11 cellular contexts compared by ENCODE assay signal in genomic region chr14:59481407-59482119, GRCh38. TPM values are rescaled to one million over a fixed set of nuclear protein-coding genes. Genes with fewer than 3 reads are reported as not detected.
A peak's percentile ranks its signal among the peaks of the same experiment; 100 is the strongest.
DNase-seq lines count a peak whose midpoint lies in the region; ATAC-seq and TF ChIP-seq lines count a peak whose summit lies in the region.
"Had no signal": no experiment of that assay in that cellular context is flagged by ENCODE, and none has a peak within 500 bp of the region (broad histone marks: within the 10 kb centered on the region; RNA-seq: fewer than 3 reads in every experiment).

No MANE protein-coding gene starts in this region.

- no peaks in the 10 kb centered on the region for H3K27me3 ChIP-seq in stomach

- H3K27ac ChIP-seq in SK-N-MC, result no peak overlapping the region
- H3K27ac ChIP-seq in stomach, result peak overlapping the region in 4 of 5 donors; percentile 55 to 95 (median 94)

- intact Hi-C loops in stomach (cut with DNase I; ENCODE audit: low total_unique reads), result no loop called here

- H3K27ac Mint-ChIP-seq in T-helper 2 cell treated with Interferon-gamma antibody and Interleukin-4, amounts not matched to agents 5 μg/mL and 100 μg/mL, for 36 hours, result peak overlapping the region; percentile 45
- H3K27ac Mint-ChIP-seq: progenitor cell of endocrine pancreas had no signal

- H3K4me1 Mint-ChIP-seq in T-helper 2 cell treated with Interferon-gamma antibody and Interleukin-4, amounts not matched to agents 5 μg/mL and 100 μg/mL, for 36 hours (ENCODE audit: low read depth), result peaks cover 40% of the 10 kb centered on the region

- no peak for TF ChIP-seq EP300 in stomach (IDR thresholded peaks at IDR 0.05)

- H3K36me3 Mint-ChIP-seq in T-helper 2 cell treated with Interferon-gamma antibody and Interleukin-4, amounts not matched to agents 5 μg/mL and 100 μg/mL, for 36 hours (ENCODE audit: low read depth), result peaks cover 10% of the 10 kb centered on the region

- no peak for TF ChIP-seq POLR2A in stomach (IDR thresholded peaks at IDR 0.05)

- H3K9me3 Mint-ChIP-seq in T-helper 2 cell treated with Interferon-gamma antibody and Interleukin-4, amounts not matched to agents 5 μg/mL and 100 μg/mL, for 36 hours, result no peaks in the 10 kb centered on the region
- H3K9me3 Mint-ChIP-seq: CD14-positive monocyte had no signal

- 65 to 77% (median 69%) methylated on average over 4 of the region's 4 CpGs for WGBS in stomach, 5 donors

- no peak overlapping the region for H3K9ac ChIP-seq in SK-N-MC (ENCODE audit: insufficient read length)

- H3K4me3 ChIP-seq in SK-N-MC (peak overlapping the region; percentile 97), fibroblast of villous mesenchyme (ENCODE audit: low read depth, low read length) (peak overlapping the region; percentile 94), stomach (peak overlapping the region in 1 of 4 donors; percentile 75)

- H3K4me3 Mint-ChIP-seq in T-helper 2 cell treated with Interferon-gamma antibody and Interleukin-4, amounts not matched to agents 5 μg/mL and 100 μg/mL, for 36 hours, result peak overlapping the region; percentile 95
- H3K4me3 Mint-ChIP-seq: CD14-positive monocyte had no signal

- no peak for ATAC-seq in HG03108 (IDR thresholded peaks at IDR 0.05; ENCODE audit: unreplicated experiment)

- no peaks in the 10 kb centered on the region for H3K9me3 ChIP-seq in SK-N-MC (ENCODE audit: low read depth, low read length)
- H3K9me3 ChIP-seq in stomach, result no peaks in the 10 kb centered on the region

- peaks cover 37 to 62% (median 49%) of the 10 kb centered on the region in 4 donors for H3K4me1 ChIP-seq in stomach

- H3K36me3 ChIP-seq in SK-N-MC (ENCODE audit: insufficient read depth, low read length) (peaks cover 17% of the 10 kb centered on the region), stomach (peaks cover 0 to 19% (median 9%) of the 10 kb centered on the region in 4 donors)

- no peak for TF ChIP-seq CTCF in fibroblast of villous mesenchyme (IDR thresholded peaks at IDR 0.05; ENCODE audit: insufficient read depth, low read depth, low read length)
- TF ChIP-seq CTCF in stomach (IDR thresholded peaks at IDR 0.05), result no peak

- no peak for DNase-seq in T-helper 2 cell treated with Interferon-gamma antibody and Interleukin-4, amounts not matched to agents 5 μg/mL and 100 μg/mL, for 36 hours (ENCODE audit: low spot score)
- DNase-seq in T-helper 2 cell, result no peak
- no peak for DNase-seq in SK-N-MC (ENCODE audit: low read depth, low spot score)
- peak; percentile 65 for DNase-seq in fibroblast of villous mesenchyme (ENCODE audit: low read depth)
- no peak for DNase-seq in stomach
- no peak for DNase-seq in globus pallidus (ENCODE audit: low spot score)
- DNase-seq in NOMO-1 (lab: John Stamatoyannopoulos, UW; ENCODE audit: unreplicated experiment in 2 of 2), result no peak
- DNase-seq: NCI-H526 had no signal

- no peaks in the 10 kb centered on the region for H3K27me3 Mint-ChIP-seq in T-helper 2 cell treated with Interferon-gamma antibody and Interleukin-4, amounts not matched to agents 5 μg/mL and 100 μg/mL, for 36 hours (ENCODE audit: low read depth)
- H3K27me3 Mint-ChIP-seq: progenitor cell of endocrine pancreas had no signal

RNA-seq across cellular contexts. Expression of gene L3HYPDH, which starts 2.6 kb away (rescaled TPM):
- 49.9 and 80.3 TPM in 2 replicates for total RNA-seq in fibroblast of villous mesenchyme
- total RNA-seq in stomach, result 10 to 100 TPM in 3 of 5 donors, 1 to 10 TPM in 2; 4.9 to 40.2 (median 30.1) TPM
- polyA plus RNA-seq in stomach, result 10 to 100 TPM in 2 of 3 donors, 1 to 10 TPM in 1; 6.9 to 18.1 (median 17.1) TPM

RNA-seq across cellular contexts. Expression of gene JKAMP, which starts 2.8 kb away (rescaled TPM):
- total RNA-seq in fibroblast of villous mesenchyme, result 76.0 and 104 TPM in 2 replicates
- 100 to 1,000 TPM in 1 of 5 donors, 10 to 100 TPM in 4; 26.3 to 120 (median 95.1) TPM for total RNA-seq in stomach
- 10 to 100 TPM; 11.7 to 17.4 (median 13.9) TPM for polyA plus RNA-seq in stomach

RNA-seq across cellular contexts. Expression of gene GPR135, which starts 16.4 kb away (rescaled TPM):
- 3.9 and 6.5 TPM in 2 replicates for total RNA-seq in fibroblast of villous mesenchyme
- total RNA-seq in stomach, result 1 to 10 TPM in 3 of 5 donors, under 1 TPM in 2; 0.58 to 5.5 (median 3.8) TPM
- polyA plus RNA-seq in stomach, result under 1 TPM; 0.15 to 0.85 (median 0.31) TPM
